In the genomic region with DNA sequence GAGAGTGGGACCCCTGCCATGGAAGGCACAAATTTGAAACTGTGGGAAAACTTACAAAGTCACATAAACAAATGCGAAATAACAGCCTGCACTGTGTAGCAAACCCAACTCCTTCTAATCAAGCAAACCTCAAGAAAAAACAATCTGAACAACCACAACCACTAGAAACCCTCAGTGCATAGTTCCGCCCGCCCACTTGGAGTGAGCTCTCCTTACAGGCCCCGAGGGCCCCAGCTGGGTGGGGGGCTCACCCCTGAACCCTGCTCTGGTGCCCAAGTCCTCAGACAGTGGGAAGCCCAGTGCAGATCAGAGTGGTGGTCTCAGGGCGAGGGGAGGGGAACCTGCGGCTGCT, we compare ENCODE assay signal across 1 cellular context.
TF ChIP-seq lines count a peak whose summit lies in the region.

No MANE protein-coding gene starts in this region.

TF ChIP-seq in SK-N-SH, 30 proteins besides CTCF, POLR2A, EP300 and RAD21 (continued from another document):
- TF ChIP-seq REST (IDR thresholded peaks at IDR 0.05; ENCODE audit: low read depth, low read length) (no peak), PBX3 (IDR thresholded peaks at IDR 0.05) (no peak), YY1 (IDR thresholded peaks at IDR 0.05; ENCODE audit: low read depth) (no peak), ELF1 (IDR thresholded peaks at IDR 0.05) (no peak), MEF2A (IDR thresholded peaks at IDR 0.05; ENCODE audit: borderline replicate concordance, low read depth) (no peak), ZBTB33 (IDR thresholded peaks at IDR 0.05; ENCODE audit: borderline replicate concordance, low read depth) (no peak), EZH2phosphoT487 (IDR thresholded peaks at IDR 0.05; ENCODE audit: borderline replicate concordance, low read depth) (no peak), USF1 (IDR thresholded peaks at IDR 0.05; ENCODE audit: borderline replicate concordance, low read depth) (no peak)
TF ChIP-seq in SK-N-SH: peak in this region for 0.
